Comparison of ENCODE assay signal across 8 cellular contexts in the genomic region with DNA sequence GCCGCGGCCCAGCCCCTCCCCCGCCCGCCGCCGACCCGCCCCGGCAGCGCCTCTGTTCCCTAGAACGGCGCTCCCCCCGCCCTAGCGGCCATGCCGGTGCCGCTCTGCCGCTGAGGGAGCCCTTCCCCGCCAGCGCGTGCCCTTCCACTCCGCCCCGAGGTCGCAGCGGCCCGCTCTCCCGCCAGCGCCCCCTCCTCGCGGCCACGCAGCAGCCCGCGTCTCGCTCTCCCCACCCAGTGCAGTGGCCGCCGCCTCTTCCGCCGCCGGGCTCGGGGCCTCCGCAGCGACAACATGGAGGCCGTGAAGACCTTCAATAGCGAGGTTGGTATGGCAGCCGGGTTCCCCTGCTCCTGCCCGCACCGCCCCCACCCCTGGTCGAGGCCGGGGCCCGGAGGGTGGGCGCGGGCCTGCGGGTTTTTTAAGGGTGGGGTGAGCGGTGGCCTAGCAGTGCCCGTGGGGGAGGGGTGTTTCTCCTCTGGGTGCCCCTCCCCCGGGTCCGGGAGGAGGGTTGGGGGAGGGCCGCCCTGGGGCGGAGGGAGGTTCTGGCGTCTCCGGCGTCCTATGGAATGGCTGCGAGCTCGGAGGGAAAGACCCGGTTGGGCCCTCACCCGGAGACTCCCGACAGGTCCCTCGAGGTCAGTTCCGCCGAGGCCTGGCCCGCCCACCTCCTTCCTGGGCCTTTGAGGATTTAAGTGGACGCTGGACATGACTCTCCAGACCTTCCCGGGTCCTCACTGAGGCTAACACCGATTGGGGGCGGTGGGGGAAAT. TPM values are rescaled to one million over a fixed set of nuclear protein-coding genes. Genes with fewer than 3 reads are reported as not detected.
DNase-seq lines count a peak whose midpoint lies in the region; ATAC-seq lines count a peak whose summit lies in the region.

No MANE protein-coding gene starts in this region.

- peaks cover 29% of the 10 kb centered on the region for H3K4me1 ChIP-seq in effector memory CD4-positive, alpha-beta T cell (ENCODE audit: control insufficient read depth, insufficient read depth, low read length, poor library complexity, severe bottlenecking)

- no peaks in the 10 kb centered on the region for H3K9me3 ChIP-seq in effector memory CD4-positive, alpha-beta T cell (ENCODE audit: control insufficient read depth, low read length)

- no peaks in the 10 kb centered on the region for H3K36me3 ChIP-seq in effector memory CD4-positive, alpha-beta T cell (ENCODE audit: control insufficient read depth, insufficient read depth, low read length)

- peak overlapping the region; percentile 98 for H3K27ac ChIP-seq in effector memory CD4-positive, alpha-beta T cell (ENCODE audit: insufficient read depth, low read length, poor library complexity, severe bottlenecking)

- ATAC-seq in GM21360 (IDR thresholded peaks at IDR 0.05; ENCODE audit: unreplicated experiment): peak; percentile 73

- H3K4me3 ChIP-seq in effector memory CD4-positive, alpha-beta T cell (ENCODE audit: insufficient read depth, low read depth, low read length, poor library complexity, severe bottlenecking): peak overlapping the region; percentile 96

- H3K27me3 ChIP-seq in effector memory CD4-positive, alpha-beta T cell (replicated peaks; ENCODE audit: control insufficient read depth, insufficient read depth, low read length, poor library complexity, severe bottlenecking): no peaks in the 10 kb centered on the region

- DNase-seq in COLO668 (lab: John Stamatoyannopoulos, UW; ENCODE audit: unreplicated experiment) (peak; percentile 90), HT-29 (ENCODE audit: low spot score) (peak; percentile 93), medulla oblongata (ENCODE audit: extremely low spot score) (peak; percentile 98)
- peak; percentile 88 for DNase-seq in NK-92 treated with Interleukin-12 subunit alpha and Interleukin-12 subunit beta, amount 100 ng/mL, for 24 hours (lab: John Stamatoyannopoulos, UW)
- peak; percentile 68 to 79 for DNase-seq in activated CD8-positive, alpha-beta memory T cell treated with anti-CD3 and anti-CD28 coated beads for 4 hours (ENCODE audit: low read depth in 2 of 2)
- peak; percentile 78 to 86 (median 85) for DNase-seq in effector memory CD4-positive, alpha-beta T cell
- DNase-seq in stimulated activated CD4-positive, alpha-beta T cell treated with anti-CD3 and anti-CD28 coated beads, TNF-alpha, amount 100 ng/mL, for 48 hours (ENCODE audit: low read depth in 3 of 3): peak; percentile 78 to 90 (median 81)

RNA-seq across cellular contexts. Expression of a gene that starts 0.6 kb away (rescaled TPM):
- total RNA-seq in HT-29 (2014; rRNA removed; shearing (Covaris generic)): 12.8 and 16.1 TPM in 2 replicates

Comparison
In these comparisons a context has a peak if more than half of its experiments do, and no peak if none do; other contexts are left out.
1. Peak in every context shown above with its lines: DNase-seq, ATAC-seq, H3K4me3 ChIP-seq and H3K27ac ChIP-seq.